ENCODE assay signal across 2 cellular contexts in genomic region chr11:64642418-64642735, GRCh38.
TF ChIP-seq lines count a peak whose summit lies in the region.

No MANE protein-coding gene starts in this region.

TF ChIP-seq in A549, 52 proteins besides CTCF, POLR2A, EP300 and RAD21:
- no peak for TF ChIP-seq ZC3H11A (IDR thresholded peaks at IDR 0.05)
- no peak for TF ChIP-seq E2F6 (IDR thresholded peaks at IDR 0.05; ENCODE audit: borderline replicate concordance, low read depth)
- TF ChIP-seq KDM5A (IDR thresholded peaks at IDR 0.05): no peak
- no peak for TF ChIP-seq MAFK (IDR thresholded peaks at IDR 0.05; ENCODE audit: partially characterized antibody)
- TF ChIP-seq CBX8 (IDR thresholded peaks at IDR 0.05): no peak
- TF ChIP-seq ELK1 (IDR thresholded peaks at IDR 0.05; ENCODE audit: low read depth, low read length): no peak
- TF ChIP-seq HOXB5 (CRISPR knock-in tag; IDR thresholded peaks at IDR 0.05): no peak
- TF ChIP-seq RCOR1 (IDR thresholded peaks at IDR 0.05; ENCODE audit: low read depth, low read length): no peak
- no peak for TF ChIP-seq CHD4 (IDR thresholded peaks at IDR 0.05; ENCODE audit: borderline replicate concordance)

TF ChIP-seq in endothelial cell of umbilical vein, 7 proteins besides CTCF, POLR2A, EP300 and RAD21:
- TF ChIP-seq FOS (IDR thresholded peaks at IDR 0.05; ENCODE audit: borderline replicate concordance, insufficient read depth, low read length): no peak
- TF ChIP-seq MYC (IDR thresholded peaks at IDR 0.05; ENCODE audit: low read depth, low read length): no peak
- no peak for TF ChIP-seq POLR2AphosphoS5 (IDR thresholded peaks at IDR 0.05; ENCODE audit: insufficient read depth, low read depth, low read length)
- peak; percentile 96 for TF ChIP-seq EZH2 (IDR thresholded peaks at IDR 0.05; ENCODE audit: borderline replicate concordance, low read depth, low read length, severe bottlenecking)
- no peak for TF ChIP-seq JUN (IDR thresholded peaks at IDR 0.05; ENCODE audit: borderline replicate concordance, insufficient read depth, insufficient read length, low read depth)
